Comparison of ENCODE assay signal across 15 cellular contexts in the genomic region with DNA sequence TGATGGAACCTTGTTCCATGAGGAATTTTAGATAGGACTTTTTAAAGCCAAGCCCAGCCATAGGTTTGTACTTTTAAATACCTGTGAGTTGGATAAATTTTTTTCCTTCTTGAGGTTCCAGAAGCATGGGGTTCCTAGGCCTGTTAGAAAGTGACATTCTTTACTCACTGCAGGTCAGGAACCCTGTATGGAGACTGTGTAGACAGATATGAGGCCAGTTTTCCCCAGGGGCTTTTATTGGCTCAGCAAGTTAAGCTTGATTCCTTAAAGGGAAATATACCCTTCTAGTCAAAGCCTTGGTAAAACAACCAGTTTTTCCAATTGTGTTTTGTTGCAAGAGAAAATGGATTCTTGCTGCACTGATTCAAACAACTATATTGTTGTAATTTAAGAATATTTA. TPM values are rescaled to one million over a fixed set of nuclear protein-coding genes. Genes with fewer than 3 reads are reported as not detected.
DNase-seq lines count a peak whose midpoint lies in the region; ATAC-seq, FAIRE-seq and TF ChIP-seq lines count a peak whose summit lies in the region.
"Had no signal": no experiment of that assay in that cellular context is flagged by ENCODE, and none has a peak within 500 bp of the region (broad histone marks: within the 10 kb centered on the region; RNA-seq: fewer than 3 reads in every experiment).

No MANE protein-coding gene starts in this region.

- H3K9me3 ChIP-seq in ascending aorta = no peaks in the 10 kb centered on the region
- H3K9me3 ChIP-seq in CD4-positive, alpha-beta memory T cell (ENCODE audit: control insufficient read depth in 1 of 2, low read length in 2 of 2) = no peaks in the 10 kb centered on the region
- H3K9me3 ChIP-seq: adrenal gland, left lung had no signal

- no peak overlapping the region for H3K27ac Mint-ChIP-seq in CD4-positive, alpha-beta memory T cell
- H3K27ac Mint-ChIP-seq in activated naive CD4-positive, alpha-beta T cell treated with anti-CD3 and anti-CD28 coated beads for 36 hours = no peak overlapping the region

- CTCF ChIA-PET in CD4-positive, alpha-beta memory T cell (lab: Charles Lee; ENCODE audit: partially characterized antibody) = no interaction called here
- CTCF ChIA-PET in activated naive CD4-positive, alpha-beta T cell treated with anti-CD3 and anti-CD28 coated beads for 36 hours (lab: Charles Lee) = no interaction called here

- DNase-seq in GM19239 (ENCODE audit: insufficient read length, low spot score) = no peak
- DNase-seq in ascending aorta (ENCODE audit: low spot score in 2 of 2) = no peak
- no peak for DNase-seq in left ventricle myocardium superior
- no peak for DNase-seq in CD4-positive, alpha-beta memory T cell
- no peak for DNase-seq in activated naive CD4-positive, alpha-beta T cell treated with anti-CD3 and anti-CD28 coated beads for 36 hours
- DNase-seq: activated CD4-positive, alpha-beta T cell treated with anti-CD3 and anti-CD28 coated beads for 1 hour; adrenal gland; effector memory CD8-positive, alpha-beta T cell; left lung; nucleus accumbens; SW 1271 had no signal

- peaks cover 0 to 9% (median 3%) of the 10 kb centered on the region in 4 donors for H3K4me1 Mint-ChIP-seq in CD4-positive, alpha-beta memory T cell
- peaks cover 8% of the 10 kb centered on the region for H3K4me1 Mint-ChIP-seq in activated naive CD4-positive, alpha-beta T cell treated with anti-CD3 and anti-CD28 coated beads for 36 hours (ENCODE audit: low read depth)

- H3K9me3 Mint-ChIP-seq in CD4-positive, alpha-beta memory T cell = no peaks in the 10 kb centered on the region
- no peaks in the 10 kb centered on the region for H3K9me3 Mint-ChIP-seq in activated naive CD4-positive, alpha-beta T cell treated with anti-CD3 and anti-CD28 coated beads for 36 hours
- H3K9me3 Mint-ChIP-seq: CD14-positive monocyte; effector memory CD8-positive, alpha-beta T cell had no signal

- POLR2A ChIA-PET in CD4-positive, alpha-beta memory T cell (lab: Charles Lee; ENCODE audit: partially characterized antibody) = no interaction called here

- peaks cover 4 to 14% of the 10 kb centered on the region in 2 donors for H3K4me1 ChIP-seq in ascending aorta
- no peaks in the 10 kb centered on the region for H3K4me1 ChIP-seq in CD4-positive, alpha-beta memory T cell (ENCODE audit: insufficient read depth, low read length)

- H3K4me3 Mint-ChIP-seq in CD4-positive, alpha-beta memory T cell = no peak overlapping the region
- H3K4me3 Mint-ChIP-seq in activated naive CD4-positive, alpha-beta T cell treated with anti-CD3 and anti-CD28 coated beads for 36 hours = no peak overlapping the region
- H3K4me3 Mint-ChIP-seq: CD14-positive monocyte had no signal

- H3K27ac ChIP-seq in ascending aorta (peak overlapping the region; percentile 85 to 88), temporal lobe (ENCODE audit: low read depth, low read length) (peak overlapping the region; percentile 74)
- H3K27ac ChIP-seq in CD4-positive, alpha-beta memory T cell (ENCODE audit: low read depth, low read length) = no peak overlapping the region

- intact Hi-C loops in ascending aorta (cut with DNase I) = loop anchor here (2.0 kb wide), 1 partner anchor 48 kb away; the partner anchor contains the start of gene ANXA4
- intact Hi-C loops in left ventricle myocardium superior (cut with micrococcal nuclease) = no loop called here
- intact Hi-C loops in CD4-positive, alpha-beta memory T cell (cut with micrococcal nuclease) = no loop called here
- intact Hi-C loops in activated naive CD4-positive, alpha-beta T cell treated with anti-CD3 and anti-CD28 coated beads for 36 hours (cut with micrococcal nuclease) = no loop called here

- TF ChIP-seq CTCF in ascending aorta (IDR thresholded peaks at IDR 0.05) = no peak

- no peaks in the 10 kb centered on the region for H3K27me3 Mint-ChIP-seq in CD4-positive, alpha-beta memory T cell
- no peaks in the 10 kb centered on the region for H3K27me3 Mint-ChIP-seq in activated naive CD4-positive, alpha-beta T cell treated with anti-CD3 and anti-CD28 coated beads for 36 hours (ENCODE audit: low read depth)
- H3K27me3 Mint-ChIP-seq: effector memory CD8-positive, alpha-beta T cell had no signal

- H3K36me3 ChIP-seq in ascending aorta = peaks cover 0 to 5% of the 10 kb centered on the region in 2 donors
- no peaks in the 10 kb centered on the region for H3K36me3 ChIP-seq in CD4-positive, alpha-beta memory T cell (ENCODE audit: insufficient read depth, low read length)
- H3K36me3 ChIP-seq: adrenal gland had no signal

- no peak overlapping the region for H3K4me3 ChIP-seq in ascending aorta
- H3K4me3 ChIP-seq in CD4-positive, alpha-beta memory T cell (ENCODE audit: low read length in 2 of 2) = no peak overlapping the region
- H3K4me3 ChIP-seq: adrenal gland, left lung had no signal

- H3K27me3 ChIP-seq in ascending aorta = no peaks in the 10 kb centered on the region
- no peaks in the 10 kb centered on the region for H3K27me3 ChIP-seq in CD4-positive, alpha-beta memory T cell (ENCODE audit: insufficient read depth, low read length)
- H3K27me3 ChIP-seq: adrenal gland, left lung had no signal

- FAIRE-seq in GM19239 (lab: Jason Lieb, UNC) = peak; percentile 81

- peaks cover 6 to 16% of the 10 kb centered on the region in 2 donors for H3K36me3 Mint-ChIP-seq in CD4-positive, alpha-beta memory T cell
- peaks cover 2% of the 10 kb centered on the region for H3K36me3 Mint-ChIP-seq in activated naive CD4-positive, alpha-beta T cell treated with anti-CD3 and anti-CD28 coated beads for 36 hours (ENCODE audit: low read depth)

- ATAC-seq in left ventricle myocardium superior = peak; percentile 79
- ATAC-seq in GM19395 (IDR thresholded peaks at IDR 0.05; ENCODE audit: unreplicated experiment) = no peak
- no peak for ATAC-seq in GM18861 (IDR thresholded peaks at IDR 0.05; ENCODE audit: unreplicated experiment)
- ATAC-seq: effector memory CD8-positive, alpha-beta T cell; left lung had no signal

RNA-seq across cellular contexts. Expression of gene GMCL1, which starts 38.4 kb away (rescaled TPM):
- 10.4 TPM for total RNA-seq in ascending aorta
- 3.6 TPM for total RNA-seq in left ventricle myocardium superior
- total RNA-seq in temporal lobe = 15.0 TPM
- 10 to 100 TPM; 28.2 to 31.8 TPM for total RNA-seq in CD4-positive, alpha-beta memory T cell
- polyA plus RNA-seq in CD4-positive, alpha-beta memory T cell = 10 to 100 TPM; 27.7 to 37.8 TPM
- total RNA-seq in activated naive CD4-positive, alpha-beta T cell treated with anti-CD3 and anti-CD28 coated beads for 36 hours = 10 to 100 TPM; 15.9 to 19.4 TPM

RNA-seq across cellular contexts. Expression of gene ANXA4, which starts 49.1 kb away (rescaled TPM):
- total RNA-seq in ascending aorta (29.1 TPM), left ventricle myocardium superior (24.7 TPM), temporal lobe (4.4 TPM)
- total RNA-seq in CD4-positive, alpha-beta memory T cell = 10 to 100 TPM; 22.3 to 24.2 TPM
- 10 to 100 TPM; 27.5 to 30.8 TPM for polyA plus RNA-seq in CD4-positive, alpha-beta memory T cell
- total RNA-seq in activated naive CD4-positive, alpha-beta T cell treated with anti-CD3 and anti-CD28 coated beads for 36 hours = 10 to 100 TPM; 21.4 to 23.9 TPM
